Comparison of ENCODE assay signal across 11 cellular contexts in genomic region chr6:106194949-106195919, GRCh38.
DNase-seq lines count a peak whose midpoint lies in the region; ATAC-seq lines count a peak whose summit lies in the region.
"Had no signal": no experiment of that assay in that cellular context is flagged by ENCODE, and none has a peak within 500 bp of the region (broad histone marks: within the 10 kb centered on the region; RNA-seq: fewer than 3 reads in every experiment).

No MANE protein-coding gene starts in this region.

- H3K27ac Mint-ChIP-seq in stimulated activated effector memory CD8-positive, alpha-beta T cell treated with anti-CD3 and anti-CD28 coated beads, Interleukin-12 subunit alpha, Interleukin-12 subunit beta, amount 100 ng/mL, for 72 hours = peak overlapping the region; percentile 88

- H3K27ac ChIP-seq in effector memory CD4-positive, alpha-beta T cell (ENCODE audit: insufficient read depth, low read length, poor library complexity, severe bottlenecking) = peak overlapping the region; percentile 57
- H3K27ac ChIP-seq: C4-2B, parathyroid adenoma had no signal

- no peaks in the 10 kb centered on the region for H3K36me3 ChIP-seq in effector memory CD4-positive, alpha-beta T cell (ENCODE audit: control insufficient read depth, insufficient read depth, low read length)

- peak; percentile 85 to 88 for ATAC-seq in activated T-cell treated with anti-CD3 and anti-CD28 coated beads, Interleukin-2, amount 50 U/mL, for 4 hours
- ATAC-seq in stimulated activated effector memory CD8-positive, alpha-beta T cell treated with anti-CD3 and anti-CD28 coated beads, Interleukin-12 subunit alpha, Interleukin-12 subunit beta, amount 100 ng/mL, for 72 hours = peak; percentile 88
- ATAC-seq in HG02588 (IDR thresholded peaks at IDR 0.05; ENCODE audit: unreplicated experiment) = no peak

- DNase-seq in activated T-cell treated with anti-CD3 and anti-CD28 coated beads, Interleukin-2, amount 50 U/mL, for 4 hours = no peak
- DNase-seq in activated T-cell treated with anti-CD3 and anti-CD28 coated beads, Interleukin-2, amount 50 U/mL, for 1 hour = no peak
- peak; percentile 11 for DNase-seq in NCI-H69 (lab: John Stamatoyannopoulos, UW)
- DNase-seq in effector memory CD4-positive, alpha-beta T cell = peak in 2 of 3 donors; percentile 1 to 20
- DNase-seq in stimulated activated effector memory CD8-positive, alpha-beta T cell treated with anti-CD3 and anti-CD28 coated beads, Interleukin-12 subunit alpha, Interleukin-12 subunit beta, amount 100 ng/mL, for 72 hours (ENCODE audit: low spot score in 2 of 2) = no peak
- no peak for DNase-seq in dedifferentiated amniotic fluid mesenchymal stem cell (ENCODE audit: extremely low spot score)
- DNase-seq in NCI-H2081 (lab: John Stamatoyannopoulos, UW) = no peak
- DNase-seq: NCI-H1105 had no signal

- peak overlapping the region; percentile 65 for H3K4me3 Mint-ChIP-seq in activated T-cell treated with anti-CD3 and anti-CD28 coated beads, Interleukin-2, amount 50 U/mL, for 4 hours
- peak overlapping the region; percentile 54 for H3K4me3 Mint-ChIP-seq in stimulated activated effector memory CD8-positive, alpha-beta T cell treated with anti-CD3 and anti-CD28 coated beads, Interleukin-12 subunit alpha, Interleukin-12 subunit beta, amount 100 ng/mL, for 72 hours

- H3K9me3 ChIP-seq in effector memory CD4-positive, alpha-beta T cell (ENCODE audit: control insufficient read depth, low read length) = no peaks in the 10 kb centered on the region

- H3K4me1 Mint-ChIP-seq in activated T-cell treated with anti-CD3 and anti-CD28 coated beads, Interleukin-2, amount 50 U/mL, for 4 hours (ENCODE audit: low read depth) = peaks cover 49% of the 10 kb centered on the region
- peaks cover 52% of the 10 kb centered on the region for H3K4me1 Mint-ChIP-seq in stimulated activated effector memory CD8-positive, alpha-beta T cell treated with anti-CD3 and anti-CD28 coated beads, Interleukin-12 subunit alpha, Interleukin-12 subunit beta, amount 100 ng/mL, for 72 hours

- H3K27me3 Mint-ChIP-seq in activated T-cell treated with anti-CD3 and anti-CD28 coated beads, Interleukin-2, amount 50 U/mL, for 4 hours (ENCODE audit: low read depth) = no peaks in the 10 kb centered on the region

- no peak overlapping the region for H3K4me3 ChIP-seq in effector memory CD4-positive, alpha-beta T cell (ENCODE audit: insufficient read depth, low read depth, low read length, poor library complexity, severe bottlenecking)

- H3K27me3 ChIP-seq in effector memory CD4-positive, alpha-beta T cell (replicated peaks; ENCODE audit: control insufficient read depth, insufficient read depth, low read length, poor library complexity, severe bottlenecking) = no peaks in the 10 kb centered on the region

- no peaks in the 10 kb centered on the region for H3K9me3 Mint-ChIP-seq in activated T-cell treated with anti-CD3 and anti-CD28 coated beads, Interleukin-2, amount 50 U/mL, for 4 hours
- no peaks in the 10 kb centered on the region for H3K9me3 Mint-ChIP-seq in stimulated activated effector memory CD8-positive, alpha-beta T cell treated with anti-CD3 and anti-CD28 coated beads, Interleukin-12 subunit alpha, Interleukin-12 subunit beta, amount 100 ng/mL, for 72 hours

- H3K36me3 Mint-ChIP-seq in activated T-cell treated with anti-CD3 and anti-CD28 coated beads, Interleukin-2, amount 50 U/mL, for 4 hours (ENCODE audit: insufficient read depth) = peaks cover 12% of the 10 kb centered on the region
- peaks cover 21% of the 10 kb centered on the region for H3K36me3 Mint-ChIP-seq in stimulated activated effector memory CD8-positive, alpha-beta T cell treated with anti-CD3 and anti-CD28 coated beads, Interleukin-12 subunit alpha, Interleukin-12 subunit beta, amount 100 ng/mL, for 72 hours

- peaks cover 20% of the 10 kb centered on the region for H3K4me1 ChIP-seq in effector memory CD4-positive, alpha-beta T cell (ENCODE audit: control insufficient read depth, insufficient read depth, low read length, poor library complexity, severe bottlenecking)
- H3K4me1 ChIP-seq: parathyroid adenoma had no signal

Comparison
In these comparisons a context has a peak if more than half of its experiments do, and no peak if none do; other contexts are left out.
1. DNase-seq: peak in NCI-H69 (single experiment) and effector memory CD4-positive, alpha-beta T cell (2 of 3); none in activated T-cell treated with anti-CD3 and anti-CD28 coated beads, Interleukin-2, amount 50 U/mL, for 4 hours (single experiment), activated T-cell treated with anti-CD3 and anti-CD28 coated beads, Interleukin-2, amount 50 U/mL, for 1 hour (single experiment), stimulated activated effector memory CD8-positive, alpha-beta T cell treated with anti-CD3 and anti-CD28 coated beads, Interleukin-12 subunit alpha, Interleukin-12 subunit beta, amount 100 ng/mL, for 72 hours (0 of 2), dedifferentiated amniotic fluid mesenchymal stem cell (single experiment) and NCI-H2081 (0 of 2).